ENCODE assay signal across 20 cellular contexts in genomic region chr5:99795026-99795425, GRCh38.
DNase-seq lines count a peak whose midpoint lies in the region; FAIRE-seq and TF ChIP-seq lines count a peak whose summit lies in the region.
"Had no signal": no experiment of that assay in that cellular context is flagged by ENCODE, and none has a peak within 500 bp of the region (broad histone marks: within the 10 kb centered on the region; RNA-seq: fewer than 3 reads in every experiment).

No MANE protein-coding gene starts in this region.

- TF ChIP-seq POLR2A in GM12891 (IDR thresholded peaks at IDR 0.05; ENCODE audit: low read depth, low read length), result no peak

- peak; percentile 3 for FAIRE-seq in A204.1 (lab: Jason Lieb, UNC)
- no peak for FAIRE-seq in GM12891 (lab: Jason Lieb, UNC)
- FAIRE-seq: A549, GM18507, RCC 7860 had no signal

- DNase-seq in NCI-H69 (lab: John Stamatoyannopoulos, UW) (peak; percentile 15), astrocyte of the hippocampus (ENCODE audit: low read depth, low spot score) (peak; percentile 65), kidney glomerular epithelial cell (lab: John Stamatoyannopoulos, UW) (peak; percentile 29), GM12891 (ENCODE audit: insufficient read length, low spot score) (no peak), cerebellar nuclear complex (lab: John Stamatoyannopoulos, UW) (no peak), islet precursor cell (no peak), iPS-NIHi11 (ENCODE audit: low spot score) (no peak)
- DNase-seq: BE2C; CD4-positive, CD25-positive, alpha-beta regulatory T cell; COR-L47; GM23248; H9; Kasumi-1; NCI-H1694 treated with DMSO at 0.1 percent for 48 hours; NCI-H2081 treated with DMSO at 0.1 percent for 48 hours; OCI-M1 had no signal

TF ChIP-seq in GM12891, 5 proteins besides CTCF, POLR2A, EP300 and RAD21:
- TF ChIP-seq POLR2AphosphoS5 (IDR thresholded peaks at IDR 0.05; ENCODE audit: low read depth, low read length), result no peak
- no peak for TF ChIP-seq POU2F2 (IDR thresholded peaks at IDR 0.05; ENCODE audit: low read depth, low read length)
- TF ChIP-seq PAX5 (IDR thresholded peaks at IDR 0.05; ENCODE audit: insufficient read depth, low read length, severe bottlenecking), result no peak
- no peak for TF ChIP-seq TAF1 (IDR thresholded peaks at IDR 0.05; ENCODE audit: low read depth, low read length)
- no peak for TF ChIP-seq SPI1 (IDR thresholded peaks at IDR 0.05; ENCODE audit: low read depth, low read length)

Comparison
In these comparisons a context has a peak if more than half of its experiments do, and no peak if none do; other contexts are left out.
1. DNase-seq: peak in NCI-H69 (single experiment), astrocyte of the hippocampus (single experiment) and kidney glomerular epithelial cell (single experiment); none in GM12891 (single experiment), cerebellar nuclear complex (0 of 2), islet precursor cell (single experiment) and iPS-NIHi11 (single experiment).